ENCODE assay signal across 2 cellular contexts in the genomic region with DNA sequence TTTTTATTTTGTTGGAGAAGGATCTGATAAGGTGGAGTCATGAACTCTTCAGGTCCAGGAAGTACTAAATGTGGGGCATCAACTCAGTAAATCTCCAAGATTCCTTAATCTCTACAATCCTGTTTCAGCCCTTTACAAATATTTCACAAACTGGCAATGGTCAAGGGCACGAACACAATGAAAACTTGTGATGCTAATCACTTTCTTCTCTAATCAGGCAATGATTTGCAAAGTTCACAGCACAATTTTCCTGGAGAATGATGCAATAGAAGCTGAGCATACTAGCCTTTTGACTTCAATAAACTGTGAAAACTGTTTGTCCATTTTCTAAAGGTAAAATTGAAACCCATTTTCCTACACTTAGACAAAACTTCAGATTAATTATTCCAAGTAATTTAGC.
TF ChIP-seq lines count a peak whose summit lies in the region.

No MANE protein-coding gene starts in this region.

TF ChIP-seq in IMR-90, 13 proteins besides CTCF, POLR2A, EP300 and RAD21:
- TF ChIP-seq MAZ (IDR thresholded peaks at IDR 0.05; ENCODE audit: borderline replicate concordance, low read depth, low read length) (no peak), NFE2L2 (IDR thresholded peaks at IDR 0.05; ENCODE audit: low read depth, low read length) (no peak), FOS (IDR thresholded peaks at IDR 0.05; ENCODE audit: low read depth, low read length) (no peak), CEBPB (IDR thresholded peaks at IDR 0.05; ENCODE audit: low read depth, low read length) (peak; percentile 76), RFX5 (IDR thresholded peaks at IDR 0.05; ENCODE audit: low read depth, low read length) (no peak)

TF ChIP-seq in WTC11, 78 proteins besides CTCF, POLR2A, EP300 and RAD21:
- TF ChIP-seq ZNF138 (CRISPR knock-in tag; conservative IDR thresholded peaks at IDR 0.05), result no peak
- TF ChIP-seq GABPB1 (CRISPR knock-in tag; IDR thresholded peaks at IDR 0.05), result peak; percentile 94
- no peak for TF ChIP-seq ZBTB21 (CRISPR knock-in tag; IDR thresholded peaks at IDR 0.05; ENCODE audit: borderline replicate concordance)
- TF ChIP-seq JAZF1 (CRISPR knock-in tag; IDR thresholded peaks at IDR 0.05), result no peak
- TF ChIP-seq ZNF423 (CRISPR knock-in tag; IDR thresholded peaks at IDR 0.05), result no peak
- TF ChIP-seq ZNF532 (CRISPR knock-in tag; IDR thresholded peaks at IDR 0.05; ENCODE audit: borderline replicate concordance), result no peak
- TF ChIP-seq MLX (CRISPR knock-in tag; IDR thresholded peaks at IDR 0.05), result no peak
- no peak for TF ChIP-seq ZSCAN18 (CRISPR knock-in tag; IDR thresholded peaks at IDR 0.05)
